40 cellular contexts compared by ENCODE assay signal in the genomic region with DNA sequence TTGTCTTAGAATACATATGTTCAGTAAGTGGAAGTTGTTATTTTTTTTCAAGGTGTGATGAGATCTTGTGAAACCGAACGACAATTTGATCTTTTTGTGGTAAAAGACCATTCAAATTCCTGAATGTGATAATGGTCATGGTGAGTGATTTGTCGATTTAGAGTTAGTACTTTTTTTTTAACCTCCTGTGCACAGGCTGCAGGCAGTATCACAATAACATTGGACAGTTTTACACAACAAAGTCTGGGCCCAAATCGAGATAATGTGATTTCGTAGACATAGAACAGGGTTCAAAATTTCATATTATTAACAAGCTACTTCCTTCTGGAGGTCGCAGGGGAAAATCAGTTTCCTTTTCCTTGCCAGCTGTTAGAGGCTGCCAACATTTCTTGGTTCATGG. TPM values are rescaled to one million over a fixed set of nuclear protein-coding genes. Genes with fewer than 3 reads are reported as not detected.
"Had no signal": no experiment of that assay in that cellular context is flagged by ENCODE, and none has a peak within 500 bp of the region (broad histone marks: within the 10 kb centered on the region; RNA-seq: fewer than 3 reads in every experiment).

No MANE protein-coding gene starts in this region.

- H3K36me3 Mint-ChIP-seq: activated naive CD4-positive, alpha-beta T cell treated with anti-CD3 and anti-CD28 coated beads, Interleukin-2, amount 10 ng/mL, durations not matched to agents 7 days and 5 days; activated naive CD4-positive, alpha-beta T cell treated with anti-CD3 and anti-CD28 coated beads, Interleukin-2, amount 50 U/mL, for 24 hours; activated naive CD4-positive, alpha-beta T cell treated with anti-CD3 and anti-CD28 coated beads, Interleukin-2, amount 50 U/mL, for 72 hours; activated naive CD8-positive, alpha-beta T cell; activated naive CD8-positive, alpha-beta T cell treated with anti-CD3 and anti-CD28 coated beads for 36 hours; activated naive CD8-positive, alpha-beta T cell treated with anti-CD3 and anti-CD28 coated beads, Interleukin-2, amount 10 ng/mL, durations not matched to agents 7 days and 5 days had no signal

- H3K27ac ChIP-seq: adrenal gland, ascending aorta, body of pancreas, brain microvascular endothelial cell, breast epithelium, cardiac muscle cell had no signal

- H3K9me3 Mint-ChIP-seq: activated naive CD4-positive, alpha-beta T cell treated with anti-CD3 and anti-CD28 coated beads for 36 hours; activated naive CD4-positive, alpha-beta T cell treated with anti-CD3 and anti-CD28 coated beads, Interleukin-2, amount 10 ng/mL, durations not matched to agents 7 days and 5 days; activated naive CD4-positive, alpha-beta T cell treated with anti-CD3 and anti-CD28 coated beads, Interleukin-2, amount 50 U/mL, for 24 hours; activated naive CD4-positive, alpha-beta T cell treated with anti-CD3 and anti-CD28 coated beads, Interleukin-2, amount 50 U/mL, for 72 hours; activated naive CD8-positive, alpha-beta T cell treated with anti-CD3 and anti-CD28 coated beads, Interleukin-2, amount 10 ng/mL, durations not matched to agents 7 days and 5 days; activated naive CD8-positive, alpha-beta T cell treated with anti-CD3 and anti-CD28 coated beads, Interleukin-2, amount 50 U/mL, for 24 hours; activated T-cell treated with anti-CD3 and anti-CD28 coated beads, Interleukin-2, amount 50 U/mL, for 24 hours; activated T-cell treated with anti-CD3 and anti-CD28 coated beads, Interleukin-2, amount 50 U/mL, for 4 hours; activated T-cell treated with anti-CD3 and anti-CD28 coated beads, Interleukin-2, amount 50 U/mL, for 72 hours; activated T-helper 1 cell treated with anti-CD3 and anti-CD28 coated beads, Interleukin-12 subunit alpha, Interleukin-12 subunit beta, Interleukin-2, Interleukin-4 antibody, amounts not matched to agents 30 ng/mL and 10 ng/mL and 1 ng/mL, durations not matched to agents 14 hours and 24 hours and 36 hours; activated T-helper 17 cell treated with anti-CD3 and anti-CD28 coated beads, Interleukin-2, amount 50 U/mL, for 72 hours; activated T-helper 2 cell treated with anti-CD3 and anti-CD28 coated beads, Interferon-gamma antibody, Interleukin-2, Interleukin-4, amounts not matched to agents 10 μg/mL and 5 μg/mL and 100 μg/mL, durations not matched to agents 14 hours and 24 hours and 36 hours; central memory CD8-positive, alpha-beta T cell had no signal

- H3K4me3 Mint-ChIP-seq: activated naive CD4-positive, alpha-beta T cell treated with anti-CD3 and anti-CD28 coated beads for 36 hours; activated naive CD4-positive, alpha-beta T cell treated with anti-CD3 and anti-CD28 coated beads, Interleukin-2, amount 10 ng/mL, durations not matched to agents 7 days and 5 days; activated naive CD4-positive, alpha-beta T cell treated with anti-CD3 and anti-CD28 coated beads, Interleukin-2, amount 50 U/mL, for 24 hours; activated naive CD8-positive, alpha-beta T cell; activated naive CD8-positive, alpha-beta T cell treated with anti-CD3 and anti-CD28 coated beads for 36 hours; activated naive CD8-positive, alpha-beta T cell treated with anti-CD3 and anti-CD28 coated beads, Interleukin-2, amount 10 ng/mL, durations not matched to agents 7 days and 5 days; activated naive CD8-positive, alpha-beta T cell treated with anti-CD3 and anti-CD28 coated beads, Interleukin-2, amount 50 U/mL, for 24 hours; activated T-cell treated with anti-CD3 and anti-CD28 coated beads, Interleukin-2, amount 50 U/mL, for 24 hours; activated T-cell treated with anti-CD3 and anti-CD28 coated beads, Interleukin-2, amount 50 U/mL, for 4 hours; activated T-cell treated with anti-CD3 and anti-CD28 coated beads, Interleukin-2, amount 50 U/mL, for 72 hours; activated T-helper 1 cell treated with anti-CD3 and anti-CD28 coated beads, Interleukin-12 subunit alpha, Interleukin-12 subunit beta, Interleukin-2, Interleukin-4 antibody, amounts not matched to agents 30 ng/mL and 10 ng/mL and 1 ng/mL, durations not matched to agents 14 hours and 24 hours and 36 hours; activated T-helper 17 cell treated with anti-CD3 and anti-CD28 coated beads, Interleukin-2, amount 50 U/mL, for 72 hours; brain; central memory CD8-positive, alpha-beta T cell had no signal

- H3K9me3 ChIP-seq: adrenal gland, ascending aorta, body of pancreas, breast epithelium had no signal

- ATAC-seq: activated naive CD4-positive, alpha-beta T cell treated with anti-CD3 and anti-CD28 coated beads, Interleukin-2, amount 50 U/mL, for 72 hours; activated naive CD8-positive, alpha-beta T cell treated with anti-CD3 and anti-CD28 coated beads, Interleukin-2, amount 50 U/mL, for 24 hours; activated T-cell treated with anti-CD3 and anti-CD28 coated beads, Interleukin-2, amount 50 U/mL, for 4 hours; activated T-cell treated with anti-CD3 and anti-CD28 coated beads, Interleukin-2, amount 50 U/mL, for 72 hours; activated T-helper 17 cell treated with anti-CD3 and anti-CD28 coated beads, Interleukin-2, amount 50 U/mL, for 72 hours; body of pancreas had no signal

- H3K36me3 ChIP-seq: adrenal gland, ascending aorta, brain microvascular endothelial cell, breast epithelium, cardiac muscle cell had no signal

- H3K27me3 Mint-ChIP-seq: activated naive CD4-positive, alpha-beta T cell treated with anti-CD3 and anti-CD28 coated beads, Interleukin-2, amount 10 ng/mL, durations not matched to agents 7 days and 5 days; activated naive CD4-positive, alpha-beta T cell treated with anti-CD3 and anti-CD28 coated beads, Interleukin-2, amount 50 U/mL, for 24 hours; activated naive CD8-positive, alpha-beta T cell treated with anti-CD3 and anti-CD28 coated beads, Interleukin-2, amount 50 U/mL, for 24 hours; activated T-helper 17 cell treated with anti-CD3 and anti-CD28 coated beads, Interleukin-2, amount 50 U/mL, for 72 hours; central memory CD8-positive, alpha-beta T cell had no signal

- H3K27me3 ChIP-seq: adrenal gland, ascending aorta, body of pancreas, brain microvascular endothelial cell, breast epithelium, cardiac muscle cell had no signal

- H3K27ac Mint-ChIP-seq: activated naive CD4-positive, alpha-beta T cell treated with anti-CD3 and anti-CD28 coated beads for 36 hours; activated naive CD4-positive, alpha-beta T cell treated with anti-CD3 and anti-CD28 coated beads, Interleukin-2, amount 10 ng/mL, durations not matched to agents 7 days and 5 days; activated naive CD4-positive, alpha-beta T cell treated with anti-CD3 and anti-CD28 coated beads, Interleukin-2, amount 50 U/mL, for 24 hours; activated naive CD4-positive, alpha-beta T cell treated with anti-CD3 and anti-CD28 coated beads, Interleukin-2, amount 50 U/mL, for 72 hours; activated naive CD8-positive, alpha-beta T cell; activated naive CD8-positive, alpha-beta T cell treated with anti-CD3 and anti-CD28 coated beads for 36 hours; activated naive CD8-positive, alpha-beta T cell treated with anti-CD3 and anti-CD28 coated beads, Interleukin-2, amount 10 ng/mL, durations not matched to agents 7 days and 5 days; activated naive CD8-positive, alpha-beta T cell treated with anti-CD3 and anti-CD28 coated beads, Interleukin-2, amount 50 U/mL, for 24 hours; activated T-cell treated with anti-CD3 and anti-CD28 coated beads, Interleukin-2, amount 50 U/mL, for 24 hours; activated T-cell treated with anti-CD3 and anti-CD28 coated beads, Interleukin-2, amount 50 U/mL, for 72 hours; activated T-helper 1 cell treated with anti-CD3 and anti-CD28 coated beads, Interleukin-12 subunit alpha, Interleukin-12 subunit beta, Interleukin-2, Interleukin-4 antibody, amounts not matched to agents 30 ng/mL and 10 ng/mL and 1 ng/mL, durations not matched to agents 14 hours and 24 hours and 36 hours; activated T-helper 17 cell treated with anti-CD3 and anti-CD28 coated beads, Interleukin-2, amount 50 U/mL, for 72 hours; activated T-helper 2 cell treated with anti-CD3 and anti-CD28 coated beads, Interferon-gamma antibody, Interleukin-2, Interleukin-4, amounts not matched to agents 10 μg/mL and 5 μg/mL and 100 μg/mL, durations not matched to agents 14 hours and 24 hours and 36 hours; brain had no signal

- DNase-seq: activated effector memory CD4-positive, alpha-beta T cell treated with anti-CD3 and anti-CD28 coated beads, Interleukin-2, amount 50 U/mL, for 16 hours; activated effector memory CD4-positive, alpha-beta T cell treated with Interleukin-2 at 50 U/mL for 16 hours; activated gamma-delta T cell; activated gamma-delta T cell treated with Interleukin-2 at 50 U/mL for 16 hours; activated naive CD4-positive, alpha-beta T cell; activated naive CD4-positive, alpha-beta T cell treated with anti-CD3 and anti-CD28 coated beads for 36 hours; activated naive CD4-positive, alpha-beta T cell treated with anti-CD3 and anti-CD28 coated beads, Interleukin-2, amount 10 ng/mL, durations not matched to agents 7 days and 5 days; activated naive CD4-positive, alpha-beta T cell treated with anti-CD3 and anti-CD28 coated beads, Interleukin-2, amount 50 U/mL, for 16 hours; activated naive CD4-positive, alpha-beta T cell treated with Interleukin-2 at 50 U/mL for 16 hours; activated naive CD8-positive, alpha-beta T cell treated with anti-CD3 and anti-CD28 coated beads for 36 hours; activated naive CD8-positive, alpha-beta T cell treated with anti-CD3 and anti-CD28 coated beads, Interleukin-2, amount 10 ng/mL, durations not matched to agents 7 days and 5 days; activated naive CD8-positive, alpha-beta T cell treated with anti-CD3 and anti-CD28 coated beads, Interleukin-2, amount 50 U/mL, for 24 hours; activated T-cell treated with anti-CD3 and anti-CD28 coated beads for 4 hours; activated T-cell treated with anti-CD3 and anti-CD28 coated beads, Interleukin-2, amount 50 U/mL, for 1 hour; activated T-cell treated with anti-CD3 and anti-CD28 coated beads, Interleukin-2, amount 50 U/mL, for 24 hours; activated T-cell treated with anti-CD3 and anti-CD28 coated beads, Interleukin-2, amount 50 U/mL, for 4 hours; activated T-cell treated with anti-CD3 and anti-CD28 coated beads, Interleukin-2, amount 50 U/mL, for 48 hours; activated T-cell treated with anti-CD3 and anti-CD28 coated beads, Interleukin-2, amount 50 U/mL, for 72 hours; adrenal gland; amniotic stem cell; amygdala; anterior cingulate cortex; aorta; body of pancreas; brain microvascular endothelial cell; central memory CD4-positive, alpha-beta T cell; cerebellar nuclear complex had no signal

- H3K4me1 ChIP-seq: adrenal gland, ascending aorta, body of pancreas, breast epithelium had no signal

- H3K4me3 ChIP-seq: adrenal gland, ascending aorta, body of pancreas, breast epithelium, cardiac muscle cell had no signal

- H3K4me1 Mint-ChIP-seq: activated naive CD4-positive, alpha-beta T cell treated with anti-CD3 and anti-CD28 coated beads, Interleukin-2, amount 10 ng/mL, durations not matched to agents 7 days and 5 days; activated naive CD4-positive, alpha-beta T cell treated with anti-CD3 and anti-CD28 coated beads, Interleukin-2, amount 50 U/mL, for 24 hours; activated naive CD8-positive, alpha-beta T cell treated with anti-CD3 and anti-CD28 coated beads for 36 hours; activated naive CD8-positive, alpha-beta T cell treated with anti-CD3 and anti-CD28 coated beads, Interleukin-2, amount 10 ng/mL, durations not matched to agents 7 days and 5 days; activated naive CD8-positive, alpha-beta T cell treated with anti-CD3 and anti-CD28 coated beads, Interleukin-2, amount 50 U/mL, for 24 hours; activated T-helper 17 cell treated with anti-CD3 and anti-CD28 coated beads, Interleukin-2, amount 50 U/mL, for 72 hours; central memory CD8-positive, alpha-beta T cell had no signal

RNA-seq across cellular contexts. Expression of a gene that starts 48.6 kb away (rescaled TPM):
- total RNA-seq: activated naive CD4-positive, alpha-beta T cell treated with anti-CD3 and anti-CD28 coated beads for 36 hours; activated naive CD4-positive, alpha-beta T cell treated with anti-CD3 and anti-CD28 coated beads, Interleukin-2, amount 50 U/mL, for 72 hours; activated naive CD8-positive, alpha-beta T cell treated with anti-CD3 and anti-CD28 coated beads for 36 hours; activated naive CD8-positive, alpha-beta T cell treated with anti-CD3 and anti-CD28 coated beads, Interleukin-2, amount 10 ng/mL, durations not matched to agents 7 days and 5 days; activated T-cell treated with anti-CD3 and anti-CD28 coated beads, Interleukin-2, amount 50 U/mL, for 4 hours; activated T-cell treated with anti-CD3 and anti-CD28 coated beads, Interleukin-2, amount 50 U/mL, for 72 hours; activated T-helper 1 cell treated with anti-CD3 and anti-CD28 coated beads, Interleukin-12 subunit alpha, Interleukin-12 subunit beta, Interleukin-2, Interleukin-4 antibody, amounts not matched to agents 30 ng/mL and 10 ng/mL and 1 ng/mL, durations not matched to agents 14 hours and 24 hours and 36 hours; activated T-helper 17 cell treated with anti-CD3 and anti-CD28 coated beads, Interleukin-2, amount 50 U/mL, for 72 hours; activated T-helper 2 cell treated with anti-CD3 and anti-CD28 coated beads, Interferon-gamma antibody, Interleukin-2, Interleukin-4, amounts not matched to agents 10 μg/mL and 5 μg/mL and 100 μg/mL, durations not matched to agents 14 hours and 24 hours and 36 hours; adrenal gland; body of pancreas; bronchial epithelial cell; cardiac muscle cell; cerebellum had no signal
